Comparison of ENCODE assay signal across 8 cellular contexts in genomic region chr9:114387678-114388431, GRCh38.
DNase-seq lines count a peak whose midpoint lies in the region; ATAC-seq and TF ChIP-seq lines count a peak whose summit lies in the region.

Gene AKNA, minus strand, starts transcription at chr9:114387982. Its CDS starts 6,649 bp downstream, at chr9:114381333.

- ATAC-seq in GM21529 (IDR thresholded peaks at IDR 0.05; ENCODE audit: unreplicated experiment) = peak; percentile 25

- DNase-seq in NCI-H510A (lab: John Stamatoyannopoulos, UW) = peak; percentile 76
- peak; percentile 79 for DNase-seq in activated T-cell treated with anti-CD3 and anti-CD28 coated beads for 1 hour (ENCODE audit: low read depth)
- peak; percentile 74 for DNase-seq in epidermal melanocyte (ENCODE audit: insufficient read length, low spot score)
- DNase-seq in stimulated activated CD8-positive, alpha-beta memory T cell treated with anti-CD3 and anti-CD28 coated beads, Interleukin-4, amount 100 ng/mL, for 48 hours = peak; percentile 86
- no peak for DNase-seq in HEK293T (ENCODE audit: extremely low spot score)

- H3K9ac ChIP-seq in BLaER1 (peak within 1 kb of the TSS; percentile 93), muscle layer of colon (ENCODE audit: low read length) (peak within 1 kb of the TSS; percentile 89)

- peak within 1 kb of the TSS; percentile 79 for H3K4me3 ChIP-seq in BLaER1
- peak within 1 kb of the TSS; percentile 39 to 77 for H3K4me3 ChIP-seq in muscle layer of colon (ENCODE audit: low read depth in 1 of 2, low read length in 2 of 2)

- no peaks in the 10 kb centered on the region for H3K9me3 ChIP-seq in BLaER1
- H3K9me3 ChIP-seq in muscle layer of colon (ENCODE audit: low read length) = no peaks in the 10 kb centered on the region

- peaks cover 77% of the 10 kb centered on the region for H3K4me1 ChIP-seq in BLaER1
- peaks cover 56% of the 10 kb centered on the region for H3K4me1 ChIP-seq in muscle layer of colon (ENCODE audit: insufficient read depth, low read length)

- peak within 1 kb of the TSS; percentile 93 for H3K27ac ChIP-seq in BLaER1
- H3K27ac ChIP-seq in muscle layer of colon (ENCODE audit: low read depth, low read length) = peak within 1 kb of the TSS; percentile 78

- POLR2A ChIA-PET in HEK293T (lab: Yijun Ruan, JAX) = no interaction called here

- H3K36me3 ChIP-seq in BLaER1 = peaks cover 15% of the 10 kb centered on the region; the same call in 1 of the 2 replicates
- H3K36me3 ChIP-seq in muscle layer of colon (ENCODE audit: insufficient read depth, low read length) = no peaks in the 10 kb centered on the region

- H3K4me2 ChIP-seq in BLaER1 = peak within 1 kb of the TSS; percentile 90

- H3K27me3 ChIP-seq in BLaER1 (no peaks in the 10 kb centered on the region), muscle layer of colon (ENCODE audit: control insufficient read depth in 1 of 2, insufficient read depth in 2 of 2, low read length in 2 of 2) (no peaks in the 10 kb centered on the region)

- H4K20me1 ChIP-seq in BLaER1 = peaks cover 21% of the 10 kb centered on the region; the same call in 1 of the 2 replicates

- CTCF ChIA-PET in HEK293T (lab: Yijun Ruan, JAX) = interaction anchor here (0.5 kb wide), 1 partner anchor 41 kb away, joined by 3 read pairs; no protein-coding TSS in a partner anchor

TF ChIP-seq in HEK293T, 16 proteins besides CTCF, POLR2A, EP300 and RAD21:
- no peak for TF ChIP-seq SP1 (IDR thresholded peaks at IDR 0.05)
- TF ChIP-seq LEF1 (IDR thresholded peaks at IDR 0.05; ENCODE audit: borderline replicate concordance) = no peak
- TF ChIP-seq PKNOX1 (IDR thresholded peaks at IDR 0.05) = no peak
- TF ChIP-seq TARDBP (IDR thresholded peaks at IDR 0.05) = no peak
- no peak for TF ChIP-seq ARNT (IDR thresholded peaks at IDR 0.05)
- TF ChIP-seq SUZ12 (IDR thresholded peaks at IDR 0.05) = no peak
- TF ChIP-seq NFRKB (IDR thresholded peaks at IDR 0.05) = no peak
- TF ChIP-seq BHLHE40 (IDR thresholded peaks at IDR 0.05; ENCODE audit: borderline replicate concordance) = no peak
- no peak for TF ChIP-seq CTBP1 (IDR thresholded peaks at IDR 0.05; ENCODE audit: borderline replicate concordance)
